1 cellular context compared by ENCODE assay signal in the genomic region with DNA sequence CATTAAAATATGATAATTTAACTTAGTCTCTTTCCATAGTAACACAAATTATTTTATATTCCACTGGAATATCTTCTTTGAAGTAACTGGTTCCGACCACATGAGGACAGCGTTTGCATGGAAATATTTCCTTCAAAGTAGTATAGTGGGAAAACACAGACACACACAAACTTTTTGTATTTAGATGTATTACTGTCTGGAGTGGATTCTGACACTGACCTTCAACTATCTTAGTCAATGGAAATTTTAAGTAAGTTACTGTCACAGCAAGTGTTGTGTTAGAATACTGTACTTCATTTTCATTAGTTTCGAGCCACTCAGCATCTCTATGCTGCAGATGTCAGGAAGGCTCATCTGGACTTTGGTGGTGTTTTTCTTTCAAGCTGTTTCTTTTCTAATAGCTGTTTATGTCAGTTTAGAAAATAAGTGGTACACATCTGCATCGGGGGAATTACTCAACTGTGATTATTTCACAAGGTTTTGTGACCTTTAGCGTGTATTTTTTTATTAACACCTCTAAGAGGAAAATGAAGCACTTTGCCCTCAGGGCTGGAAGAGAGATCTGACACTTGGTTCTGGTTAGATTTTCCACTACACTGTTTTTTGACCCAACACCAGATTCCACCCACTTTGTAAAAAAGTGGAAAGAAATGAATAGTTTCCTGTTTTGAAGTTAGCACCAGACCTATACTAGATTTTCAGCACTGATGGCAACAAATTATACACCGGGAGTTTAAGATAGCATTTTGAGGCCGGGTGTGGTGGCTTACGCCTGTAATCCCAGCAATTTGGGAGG.
TF ChIP-seq lines count a peak whose summit lies in the region.

No MANE protein-coding gene starts in this region.

TF ChIP-seq in WTC11, 78 proteins besides CTCF, POLR2A, EP300 and RAD21 (continued from another document):
- TF ChIP-seq, protein P1, sequence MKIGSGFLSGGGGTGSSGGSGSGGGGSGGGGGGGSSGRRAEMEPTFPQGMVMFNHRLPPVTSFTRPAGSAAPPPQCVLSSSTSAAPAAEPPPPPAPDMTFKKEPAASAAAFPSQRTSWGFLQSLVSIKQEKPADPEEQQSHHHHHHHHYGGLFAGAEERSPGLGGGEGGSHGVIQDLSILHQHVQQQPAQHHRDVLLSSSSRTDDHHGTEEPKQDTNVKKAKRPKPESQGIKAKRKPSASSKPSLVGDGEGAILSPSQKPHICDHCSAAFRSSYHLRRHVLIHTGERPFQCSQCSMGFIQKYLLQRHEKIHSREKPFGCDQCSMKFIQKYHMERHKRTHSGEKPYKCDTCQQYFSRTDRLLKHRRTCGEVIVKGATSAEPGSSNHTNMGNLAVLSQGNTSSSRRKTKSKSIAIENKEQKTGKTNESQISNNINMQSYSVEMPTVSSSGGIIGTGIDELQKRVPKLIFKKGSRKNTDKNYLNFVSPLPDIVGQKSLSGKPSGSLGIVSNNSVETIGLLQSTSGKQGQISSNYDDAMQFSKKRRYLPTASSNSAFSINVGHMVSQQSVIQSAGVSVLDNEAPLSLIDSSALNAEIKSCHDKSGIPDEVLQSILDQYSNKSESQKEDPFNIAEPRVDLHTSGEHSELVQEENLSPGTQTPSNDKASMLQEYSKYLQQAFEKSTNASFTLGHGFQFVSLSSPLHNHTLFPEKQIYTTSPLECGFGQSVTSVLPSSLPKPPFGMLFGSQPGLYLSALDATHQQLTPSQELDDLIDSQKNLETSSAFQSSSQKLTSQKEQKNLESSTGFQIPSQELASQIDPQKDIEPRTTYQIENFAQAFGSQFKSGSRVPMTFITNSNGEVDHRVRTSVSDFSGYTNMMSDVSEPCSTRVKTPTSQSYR (CRISPR knock-in tag; IDR thresholded peaks at IDR 0.05), result no peak
- no peak for TF ChIP-seq ZBTB21 (CRISPR knock-in tag; IDR thresholded peaks at IDR 0.05; ENCODE audit: borderline replicate concordance)
- TF ChIP-seq, protein P2, sequence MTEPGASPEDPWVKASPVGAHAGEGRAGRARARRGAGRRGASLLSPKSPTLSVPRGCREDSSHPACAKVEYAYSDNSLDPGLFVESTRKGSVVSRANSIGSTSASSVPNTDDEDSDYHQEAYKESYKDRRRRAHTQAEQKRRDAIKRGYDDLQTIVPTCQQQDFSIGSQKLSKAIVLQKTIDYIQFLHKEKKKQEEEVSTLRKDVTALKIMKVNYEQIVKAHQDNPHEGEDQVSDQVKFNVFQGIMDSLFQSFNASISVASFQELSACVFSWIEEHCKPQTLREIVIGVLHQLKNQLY (CRISPR knock-in tag; IDR thresholded peaks at IDR 0.05), result no peak
- no peak for TF ChIP-seq CREM (CRISPR knock-in tag; IDR thresholded peaks at IDR 0.05)
